14 cellular contexts compared by ENCODE assay signal in genomic region chr3:133138017-133138416, GRCh38.
DNase-seq lines count a peak whose midpoint lies in the region; ATAC-seq and TF ChIP-seq lines count a peak whose summit lies in the region.
"Had no signal": no experiment of that assay in that cellular context is flagged by ENCODE, and none has a peak within 500 bp of the region (broad histone marks: within the 10 kb centered on the region; RNA-seq: fewer than 3 reads in every experiment).

No MANE protein-coding gene starts in this region.

- H2AFZ ChIP-seq in OCI-LY7 (ENCODE audit: low read length) (no peak overlapping the region), mesenchymal stem cell (ENCODE audit: low read depth, low read length) (no peak overlapping the region)
- H2AFZ ChIP-seq: hepatocyte had no signal

- no peaks in the 10 kb centered on the region for H3K79me2 ChIP-seq in OCI-LY7 (ENCODE audit: insufficient read depth, low read depth, low read length)
- H3K79me2 ChIP-seq: hepatocyte had no signal

- DNase-seq in OCI-LY7 (ENCODE audit: low spot score) (peak; percentile 12), OCI-M2 (lab: John Stamatoyannopoulos, UW; ENCODE audit: unreplicated experiment) (no peak), mucosa of gallbladder (ENCODE audit: low spot score) (no peak), mesenchymal stem cell (no peak)
- DNase-seq in activated T-cell treated with anti-CD3 and anti-CD28 coated beads, Interleukin-2, amount 50 U/mL, for 1 hour, result no peak
- DNase-seq: amygdala; NCI-H1436 treated with DMSO at 0.1 percent for 48 hours; stimulated activated CD4-positive, alpha-beta T cell treated with anti-CD3 and anti-CD28 coated beads, Interleukin-4, amount 100 ng/mL, for 4 hours; testis had no signal

- H4K8ac ChIP-seq in mesenchymal stem cell (ENCODE audit: low read length), result no peak overlapping the region

- no peak overlapping the region for H3K18ac ChIP-seq in mesenchymal stem cell (ENCODE audit: low read depth in 1 of 2, low read length in 2 of 2)

- POLR2A ChIA-PET in OCI-LY7 (lab: Charles Lee), result interaction anchor here (0.7 kb wide), 1 partner anchor 162 kb away, joined by 3 read pairs; no protein-coding TSS in a partner anchor

- H3K27me3 ChIP-seq in mesenchymal stem cell (ENCODE audit: control insufficient read depth in 1 of 2, insufficient read depth in 1 of 2, low read length in 2 of 2), result no peaks in the 10 kb centered on the region
- H3K27me3 ChIP-seq: hepatocyte, testis had no signal

- H4K91ac ChIP-seq in mesenchymal stem cell (ENCODE audit: low read length), result no peak overlapping the region

- H2BK5ac ChIP-seq in mesenchymal stem cell (ENCODE audit: low read depth, low read length, poor library complexity, severe bottlenecking), result no peak overlapping the region

- no TSS peak for BruUV-seq in OCI-LY7 (replicated peaks; lab: Mats Ljungman, UMichigan)

- no peak overlapping the region for H2BK120ac ChIP-seq in mesenchymal stem cell (ENCODE audit: low read depth, low read length)

- H3K27ac ChIP-seq in OCI-LY7 (ENCODE audit: low read depth, low read length, poor library complexity, severe bottlenecking) (no peak overlapping the region), mesenchymal stem cell (ENCODE audit: low read length, poor library complexity, severe bottlenecking) (no peak overlapping the region)
- H3K27ac ChIP-seq: hepatocyte, testis had no signal

- H3K23ac ChIP-seq in mesenchymal stem cell (ENCODE audit: low read length in 2 of 2), result no peak overlapping the region

- TF ChIP-seq CTCF in OCI-LY7 (conservative IDR thresholded peaks at IDR 0.05; ENCODE audit: low read length), result no peak

- H3K4me2 ChIP-seq in OCI-LY7 (ENCODE audit: low read length), result no peak overlapping the region
- H3K4me2 ChIP-seq in mesenchymal stem cell (ENCODE audit: low read length, poor library complexity, severe bottlenecking), result no peak overlapping the region
- H3K4me2 ChIP-seq: hepatocyte had no signal

- intact Hi-C loops in OCI-LY7 (cut with micrococcal nuclease; ENCODE audit: unreplicated experiment), result no loop called here

- no peaks in the 10 kb centered on the region for H4K20me1 ChIP-seq in OCI-LY7 (ENCODE audit: insufficient read depth, low read length)

- H3K14ac ChIP-seq in mesenchymal stem cell (ENCODE audit: low read length in 2 of 2), result no peak overlapping the region

- ATAC-seq in GM18873 (IDR thresholded peaks at IDR 0.05; ENCODE audit: low FRiP score, unreplicated experiment) (peak; percentile 79), GM21528 (IDR thresholded peaks at IDR 0.05; ENCODE audit: low FRiP score, unreplicated experiment) (peak; percentile 85), HG03066 (IDR thresholded peaks at IDR 0.05; ENCODE audit: low read depth, unreplicated experiment) (peak; percentile 81)

- H3K9me3 ChIP-seq in OCI-LY7 (ENCODE audit: low read length), result no peaks in the 10 kb centered on the region
- no peaks in the 10 kb centered on the region for H3K9me3 ChIP-seq in mesenchymal stem cell (ENCODE audit: control insufficient read depth, low read length)
- H3K9me3 ChIP-seq: testis had no signal

- H2BK15ac ChIP-seq in mesenchymal stem cell (ENCODE audit: low read depth, poor library complexity, severe bottlenecking), result no peak overlapping the region

- H3K36me3 ChIP-seq in OCI-LY7 (ENCODE audit: insufficient read depth, low read length), result no peaks in the 10 kb centered on the region
- no peaks in the 10 kb centered on the region for H3K36me3 ChIP-seq in mesenchymal stem cell (ENCODE audit: control insufficient read depth in 1 of 2, insufficient read depth in 2 of 2, low read depth in 1 of 2, low read length in 2 of 2)

- no peaks in the 10 kb centered on the region for H3K79me1 ChIP-seq in mesenchymal stem cell (replicated peaks; ENCODE audit: low read length, poor library complexity, severe bottlenecking)

- H3K4ac ChIP-seq in mesenchymal stem cell (ENCODE audit: low read depth in 1 of 2, low read length in 2 of 2), result no peak overlapping the region

- no CpG with 5 or more reads among the region's 1 CpG for WGBS in mesenchymal stem cell

- CTCF ChIA-PET in OCI-LY7 (lab: Charles Lee; ENCODE audit: unreplicated experiment), result no interaction called here

- H3K4me3 ChIP-seq in OCI-LY7 (ENCODE audit: low read depth, low read length, poor library complexity, severe bottlenecking) (no peak overlapping the region), mesenchymal stem cell (ENCODE audit: insufficient read depth in 1 of 2, low read depth in 1 of 2, low read length in 2 of 2) (no peak overlapping the region)
- H3K4me3 ChIP-seq: hepatocyte, lung, testis had no signal

- H2BK12ac ChIP-seq in mesenchymal stem cell (ENCODE audit: low read length in 2 of 2), result no peak overlapping the region

- no peaks in the 10 kb centered on the region for H3K9me2 ChIP-seq in OCI-LY7 (ENCODE audit: insufficient read depth, low read length)

- H3K4me1 ChIP-seq in OCI-LY7 (ENCODE audit: insufficient read depth, low read length, poor library complexity, severe bottlenecking) (no peaks in the 10 kb centered on the region), mesenchymal stem cell (ENCODE audit: control insufficient read depth, insufficient read depth, low read depth, low read length) (peaks cover 7% of the 10 kb centered on the region)
- H3K4me1 ChIP-seq: testis had no signal

- H3K9ac ChIP-seq in mesenchymal stem cell (ENCODE audit: low read length), result no peak overlapping the region

- no peak overlapping the region for H2AK5ac ChIP-seq in mesenchymal stem cell (ENCODE audit: low read length, severe bottlenecking)
